26 cellular contexts compared by ENCODE assay signal in the genomic region with DNA sequence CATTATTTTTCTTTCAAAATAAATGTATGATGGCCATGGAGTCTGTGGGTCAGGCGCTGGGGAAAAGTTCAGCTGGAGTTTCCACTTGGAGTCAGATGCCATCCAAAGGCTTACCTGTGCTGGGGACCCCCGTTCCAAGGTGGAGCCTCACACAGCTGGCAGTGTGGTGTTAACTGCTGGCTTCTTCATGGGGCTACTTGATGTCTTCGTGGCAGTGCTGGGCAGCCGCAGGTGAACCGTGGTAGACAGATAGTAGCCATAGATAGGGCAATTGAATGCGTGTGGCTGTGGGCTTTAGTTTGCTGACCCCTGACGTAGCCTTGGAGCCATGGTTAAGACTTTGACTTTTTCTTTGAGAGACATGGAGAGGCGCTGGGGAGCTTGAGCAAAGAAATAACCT.
"Had no signal": no experiment of that assay in that cellular context is flagged by ENCODE, and none has a peak within 500 bp of the region (broad histone marks: within the 10 kb centered on the region; RNA-seq: fewer than 3 reads in every experiment).

No MANE protein-coding gene starts in this region.

- H3K36me3 ChIP-seq: SJSA1 had no signal

- H3K9me3 ChIP-seq: SJSA1 had no signal

- DNase-seq: Kasumi-1, MM.1S, MV-4-11, NCI-H1048, NCI-H1105, NCI-H1417 treated with DMSO at 0.1 percent for 48 hours, NCI-H146, NCI-H1694 treated with DMSO at 0.1 percent for 48 hours, NCI-H1930, NCI-H2081, NCI-H2107, NCI-H2171, NCI-H226, NCI-H446, NCI-H510A, NCI-H524 treated with DMSO at 0.1 percent for 48 hours, NCI-H69, NCI-H774, Right ventricle myocardium superior, RPMI8226, SIG-M5 had no signal

- H3K27ac ChIP-seq: KMS-11, SJSA1, SK-N-MC had no signal

- H3K4me3 ChIP-seq: K562, SJSA1, SK-N-MC had no signal

- ATAC-seq: HepG2, K562 had no signal
